Comparison of ENCODE assay signal across 15 cellular contexts in the genomic region with DNA sequence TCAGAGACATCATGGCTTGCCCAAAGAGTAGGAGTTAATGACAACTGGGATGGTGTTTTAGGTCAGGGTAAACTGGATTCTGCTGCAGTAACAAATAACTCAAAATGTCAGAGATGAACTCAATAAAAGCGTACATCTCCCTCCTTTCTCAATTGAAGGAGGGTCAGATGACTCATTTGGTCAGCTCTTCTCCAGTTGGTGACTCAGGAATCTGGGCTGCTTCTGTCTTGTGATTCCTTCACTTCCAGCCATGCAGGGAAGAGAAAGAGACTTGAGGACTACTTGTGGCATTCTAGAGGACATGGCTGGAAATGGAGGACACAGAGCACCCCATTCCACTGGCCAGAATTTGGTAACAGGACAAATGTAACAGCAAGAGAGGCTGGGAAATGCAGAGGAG. TPM values are rescaled to one million over a fixed set of nuclear protein-coding genes. Genes with fewer than 3 reads are reported as not detected.
DNase-seq lines count a peak whose midpoint lies in the region; ATAC-seq and TF ChIP-seq lines count a peak whose summit lies in the region.
"Had no signal": no experiment of that assay in that cellular context is flagged by ENCODE, and none has a peak within 500 bp of the region (broad histone marks: within the 10 kb centered on the region; RNA-seq: fewer than 3 reads in every experiment).

No MANE protein-coding gene starts in this region.

- ATAC-seq in HG03432 (IDR thresholded peaks at IDR 0.05; ENCODE audit: unreplicated experiment), result no peak

- no peak for TF ChIP-seq CTCF in fibroblast of pulmonary artery (IDR thresholded peaks at IDR 0.05; ENCODE audit: low read length, missing control alignments)
- TF ChIP-seq CTCF in vagina (IDR thresholded peaks at IDR 0.05), result no peak

- intact Hi-C loops in vagina (cut with DNase I), result no loop called here
- intact Hi-C loops in posterior vena cava (cut with DNase I), result no loop called here

- TF ChIP-seq POLR2A in vagina (IDR thresholded peaks at IDR 0.05), result no peak

- H3K9me3 ChIP-seq in vagina, result no peaks in the 10 kb centered on the region
- H3K9me3 ChIP-seq: testis had no signal

- DNase-seq in DMS53 (lab: John Stamatoyannopoulos, UW) (peak; percentile 41), DMS53 treated with DMSO at 0.1 percent for 48 hours (lab: John Stamatoyannopoulos, UW; ENCODE audit: unreplicated experiment) (no peak), SK-MEL-5 (ENCODE audit: low read depth, low spot score) (peak; percentile 48), fibroblast of pulmonary artery (ENCODE audit: low read depth) (peak; percentile 57), vagina (ENCODE audit: extremely low spot score in 2 of 2) (peak; percentile 37 to 40), NCI-H748 (lab: John Stamatoyannopoulos, UW; ENCODE audit: unreplicated experiment) (no peak), posterior vena cava (ENCODE audit: low spot score) (no peak)
- DNase-seq: activated T-cell treated with anti-CD3 and anti-CD28 coated beads, Interleukin-2, amount 50 U/mL, for 1 hour; aorta; occipital lobe; stimulated activated CD4-positive, alpha-beta T cell treated with anti-CD3 and anti-CD28 coated beads, Interleukin-12 subunit alpha, Interleukin-12 subunit beta, amount 100 ng/mL, for 4 hours; testis had no signal

- in situ Hi-C loops in SK-MEL-5 (cut with HindIII; ENCODE audit: low pct_unique_long_range_greater_than_20kb, low sequenced_read_pairs), result no loop called here

- no peak overlapping the region for H3K4me3 ChIP-seq in fibroblast of pulmonary artery (replicated peaks; ENCODE audit: low read depth, low read length)
- no peak overlapping the region for H3K4me3 ChIP-seq in vagina
- H3K4me3 ChIP-seq: testis had no signal

- no peak overlapping the region for H3K27ac ChIP-seq in vagina
- H3K27ac ChIP-seq: 22Rv1, HL-60, testis had no signal

- peaks cover 7% of the 10 kb centered on the region for H3K4me1 ChIP-seq in vagina

- H3K27me3 ChIP-seq in vagina, result peaks cover 5% of the 10 kb centered on the region
- H3K27me3 ChIP-seq: testis had no signal

- H3K36me3 ChIP-seq in vagina, result no peaks in the 10 kb centered on the region

RNA-seq across cellular contexts. Expression of a gene that starts 3.2 kb away (rescaled TPM):
- 1.3 and 1.7 TPM in 2 replicates for total RNA-seq in SK-MEL-5 (2014; rRNA removed; shearing (Covaris generic))
- 2.2 and 3.5 TPM in 2 replicates for polyA plus RNA-seq in SK-MEL-5 (2015; cell fraction: cytosol; rRNA removed)
- polyA plus RNA-seq in SK-MEL-5 (2015; cell fraction: nucleus; rRNA removed), result 0.83 and 0.89 TPM in 2 replicates
- 1.2 TPM for total RNA-seq in vagina
- under 1 TPM in 1 of 2 donors, not detected in 1; 0.09 TPM for total RNA-seq in posterior vena cava

Comparison
In these comparisons a context has a peak if more than half of its experiments do, and no peak if none do; other contexts are left out.
1. DNase-seq: peak in DMS53 (single experiment), SK-MEL-5 (single experiment), fibroblast of pulmonary artery (single experiment) and vagina (2 of 2); none in DMS53 treated with DMSO at 0.1 percent for 48 hours (single experiment), NCI-H748 (single experiment) and posterior vena cava (single experiment).